24 cellular contexts compared by ENCODE assay signal in genomic region chr3:28172748-28173147, GRCh38.
"Had no signal": no experiment of that assay in that cellular context is flagged by ENCODE, and none has a peak within 500 bp of the region (broad histone marks: within the 10 kb centered on the region; RNA-seq: fewer than 3 reads in every experiment).

No MANE protein-coding gene starts in this region.

- H3K9me3 ChIP-seq: esophagus muscularis mucosa, gastroesophageal sphincter, left ventricle myocardium inferior, lower lobe of right lung, neutrophil, spleen, testis, tibial nerve, upper lobe of right lung, vagina had no signal

- H3K27me3 ChIP-seq: esophagus muscularis mucosa, gastroesophageal sphincter, neutrophil, spleen, testis, tibial nerve, upper lobe of right lung, vagina had no signal

- ATAC-seq: gastroesophageal sphincter; left cardiac atrium; lower lobe of right lung; sciatic nerve; stimulated activated memory B cell treated with anti-CD40 and anti-IgM and Interleukin-4, amounts not matched to agents 10 μg/mL and 1 μg/mL and 100 μg/mL, for 72 hours; upper lobe of right lung had no signal

- H3K4me1 ChIP-seq: esophagus muscularis mucosa, gastroesophageal sphincter, left ventricle myocardium inferior, lower lobe of right lung, testis, tibial nerve, upper lobe of right lung, vagina had no signal

- H3K9me3 Mint-ChIP-seq: dendritic cell treated with granulocyte-macrophage colony-stimulating factor and Interleukin-4, amounts not matched to agents 40 ng/mL and 50 ng/mL, for 4 days; effector memory CD8-positive, alpha-beta T cell; stimulated activated memory B cell treated with anti-CD40 and anti-IgM and Interleukin-4, amounts not matched to agents 10 μg/mL and 1 μg/mL and 100 μg/mL, for 72 hours; stimulated activated naive CD8-positive, alpha-beta T cell treated with anti-CD3 and anti-CD28 coated beads, Interleukin-15, Interleukin-2, amounts not matched to agents 100 ng/mL and 50 ng/mL, for 24 hours had no signal

- H3K4me3 ChIP-seq: esophagus muscularis mucosa, gastroesophageal sphincter, left ventricle myocardium inferior, lower lobe of right lung, spleen, testis, tibial nerve, upper lobe of right lung, vagina had no signal

- H3K27ac ChIP-seq: epithelial cell of prostate, esophagus muscularis mucosa, gastroesophageal sphincter, left ventricle myocardium inferior, lower lobe of right lung, neutrophil, testis, tibial nerve, upper lobe of right lung, vagina had no signal

- H3K27me3 Mint-ChIP-seq: dendritic cell treated with granulocyte-macrophage colony-stimulating factor and Interleukin-4, amounts not matched to agents 40 ng/mL and 50 ng/mL, for 4 days; effector memory CD8-positive, alpha-beta T cell; stimulated activated memory B cell treated with anti-CD40 and anti-IgM and Interleukin-4, amounts not matched to agents 10 μg/mL and 1 μg/mL and 100 μg/mL, for 72 hours; stimulated activated naive CD8-positive, alpha-beta T cell treated with anti-CD3 and anti-CD28 coated beads, Interleukin-15, Interleukin-2, amounts not matched to agents 100 ng/mL and 50 ng/mL, for 24 hours had no signal

- H3K27ac Mint-ChIP-seq: dendritic cell treated with granulocyte-macrophage colony-stimulating factor and Interleukin-4, amounts not matched to agents 40 ng/mL and 50 ng/mL, for 4 days; stimulated activated memory B cell treated with anti-CD40 and anti-IgM and Interleukin-4, amounts not matched to agents 10 μg/mL and 1 μg/mL and 100 μg/mL, for 72 hours had no signal

- H3K4me3 Mint-ChIP-seq: dendritic cell treated with granulocyte-macrophage colony-stimulating factor and Interleukin-4, amounts not matched to agents 40 ng/mL and 50 ng/mL, for 4 days; stimulated activated memory B cell treated with anti-CD40 and anti-IgM and Interleukin-4, amounts not matched to agents 10 μg/mL and 1 μg/mL and 100 μg/mL, for 72 hours had no signal

- FAIRE-seq: kidney had no signal

- H3K36me3 ChIP-seq: esophagus muscularis mucosa, gastroesophageal sphincter, left ventricle myocardium inferior, lower lobe of right lung, neutrophil, spleen, tibial nerve, upper lobe of right lung, vagina had no signal

- H3K36me3 Mint-ChIP-seq: stimulated activated memory B cell treated with anti-CD40 and anti-IgM and Interleukin-4, amounts not matched to agents 10 μg/mL and 1 μg/mL and 100 μg/mL, for 72 hours had no signal

- DNase-seq: effector memory CD8-positive, alpha-beta T cell; kidney; left cardiac atrium; left ventricle myocardium inferior; lower lobe of right lung; mesenchymal stem cell; midbrain; posterior cingulate gyrus; spleen; stimulated activated CD4-positive, alpha-beta T cell treated with anti-CD3 and anti-CD28 coated beads, Interleukin-15, amount 100 ng/mL, for 24 hours; stimulated activated CD4-positive, alpha-beta T cell treated with anti-CD3 and anti-CD28 coated beads, Interleukin-1b, Interleukin-23, amount 100 ng/mL, for 48 hours; stimulated activated CD4-positive, alpha-beta T cell treated with anti-CD3 and anti-CD28 coated beads, Interleukin-4, amount 100 ng/mL, for 24 hours; testis; upper lobe of right lung had no signal
